Comparison of ENCODE assay signal across 1 cellular context in genomic region chr12:22287776-22288621, GRCh38.
TF ChIP-seq lines count a peak whose summit lies in the region.

No MANE protein-coding gene starts in this region.

TF ChIP-seq in IMR-90, 13 proteins besides CTCF, POLR2A, EP300 and RAD21 (continued from another document):
- TF ChIP-seq NFE2L2 (IDR thresholded peaks at IDR 0.05; ENCODE audit: low read depth, low read length), result 0 out of 2 replicates have a peak, but pooled peaks have one; percentile 16
TF ChIP-seq in IMR-90: peak in this region for 2.
